Comparison of ENCODE assay signal across 1 cellular context in genomic region chr11:113833151-113833550, GRCh38.
TF ChIP-seq lines count a peak whose summit lies in the region.

No MANE protein-coding gene starts in this region.

TF ChIP-seq in HepG2, 621 proteins besides CTCF, POLR2A, EP300 and RAD21:
- TF ChIP-seq NFE2L2 (IDR thresholded peaks at IDR 0.05; ENCODE audit: low read length), result 0 out of 2 replicates have a peak, but pooled peaks have one; percentile 6
- no peak for TF ChIP-seq ZIK1 (CRISPR knock-in tag; IDR thresholded peaks at IDR 0.05; ENCODE audit: borderline replicate concordance, low read depth)
